Comparison of ENCODE assay signal across 16 cellular contexts in genomic region chr9:98600631-98601030, GRCh38.
A peak's percentile ranks its signal among the peaks of the same experiment; 100 is the strongest.
DNase-seq lines count a peak whose midpoint lies in the region; ATAC-seq and TF ChIP-seq lines count a peak whose summit lies in the region.
"Had no signal": no experiment of that assay in that cellular context is flagged by ENCODE, and none has a peak within 500 bp of the region (broad histone marks: within the 10 kb centered on the region; RNA-seq: fewer than 3 reads in every experiment).

No MANE protein-coding gene starts in this region.

- H4K20me1 ChIP-seq in PC-9 (ENCODE audit: insufficient read depth) = no peaks in the 10 kb centered on the region
- H4K20me1 ChIP-seq: BLaER1 had no signal

- no peaks in the 10 kb centered on the region for H3K36me3 ChIP-seq in PC-9 (ENCODE audit: low read depth)
- no peaks in the 10 kb centered on the region for H3K36me3 ChIP-seq in transverse colon
- H3K36me3 ChIP-seq: BLaER1 had no signal

- no peak for TF ChIP-seq EP300 in transverse colon (IDR thresholded peaks at IDR 0.05; ENCODE audit: low read depth)

- H3K4me3 ChIP-seq in PC-9 (no peak overlapping the region), dorsolateral prefrontal cortex (no peak overlapping the region), transverse colon (no peak overlapping the region)
- H3K4me3 ChIP-seq: BLaER1 had no signal

- no peak for ATAC-seq in HG03095 (IDR thresholded peaks at IDR 0.05; ENCODE audit: unreplicated experiment)
- no peak for ATAC-seq in GM18861 (IDR thresholded peaks at IDR 0.05; ENCODE audit: unreplicated experiment)
- ATAC-seq: HCT116 had no signal

- no peak overlapping the region for H3K27ac ChIP-seq in PC-9
- peak overlapping the region in 50 of 59 donors; percentile 6 to 95 (median 64) for H3K27ac ChIP-seq in dorsolateral prefrontal cortex
- H3K27ac ChIP-seq in transverse colon = no peak overlapping the region
- H3K27ac ChIP-seq: BLaER1 had no signal

- H3F3A ChIP-seq in PC-9 (ENCODE audit: insufficient read depth, low read depth) = no peaks in the 10 kb centered on the region

- CTCF ChIA-PET in PC-9 (lab: Charles Lee) = interaction anchor here (0.7 kb wide), 1 partner anchor 87 kb away, joined by 3 read pairs; no protein-coding TSS in a partner anchor

- in situ Hi-C loops in G401 (cut with HindIII; ENCODE audit: low sequenced_read_pairs) (no loop called here), transverse colon (cut with MboI; ENCODE audit: low pct_ligation_motif_present in 1 of 4, low pct_unique_long_range_greater_than_20kb in 1 of 4, low sequenced_read_pairs in 3 of 4) (no loop called here)

- peak; percentile 64 for DNase-seq in G401 (ENCODE audit: low spot score)
- no peak for DNase-seq in PC-9
- peak in 1 of 10 donors; percentile 60 for DNase-seq in dorsolateral prefrontal cortex
- no peak for DNase-seq in nephron progenitor cell
- DNase-seq in transverse colon = no peak
- no peak for DNase-seq in activated T-cell treated with anti-CD3 and anti-CD28 coated beads, Interleukin-2, amount 50 U/mL, for 1 hour
- DNase-seq: 8988T; AML-193; Caco-2; CD8-positive, alpha-beta memory T cell; DMS79 had no signal

- H3K27ac Mint-ChIP-seq in nephron progenitor cell = peak overlapping the region; percentile 39
- H3K27ac Mint-ChIP-seq: CD8-positive, alpha-beta memory T cell had no signal

- H3K4me2 ChIP-seq in PC-9 = peak overlapping the region; percentile 26
- H3K4me2 ChIP-seq: BLaER1 had no signal

- H3K36me3 Mint-ChIP-seq in nephron progenitor cell (ENCODE audit: low read depth) = no peaks in the 10 kb centered on the region
- H3K36me3 Mint-ChIP-seq: CD8-positive, alpha-beta memory T cell; IgD-negative memory B cell had no signal

- TF ChIP-seq CTCF in PC-9 (conservative IDR thresholded peaks at IDR 0.05) (no peak), dorsolateral prefrontal cortex (IDR thresholded peaks at IDR 0.05 in 54 of 56, conservative IDR thresholded peaks at IDR 0.05 in 2 of 56; ENCODE audit: low read depth in 1 of 56, partially characterized antibody in 56 of 56) (no peak), nephron progenitor cell (IDR thresholded peaks at IDR 0.05) (no peak), transverse colon (IDR thresholded peaks at IDR 0.05) (no peak)

- POLR2A ChIA-PET in PC-9 (lab: Charles Lee; ENCODE audit: unreplicated experiment) = no interaction called here

- peaks cover 30% of the 10 kb centered on the region for H3K27me3 Mint-ChIP-seq in nephron progenitor cell (ENCODE audit: low read depth, poor library complexity)

- intact Hi-C loops in PC-9 (cut with micrococcal nuclease; ENCODE audit: unreplicated experiment) = no loop called here
- intact Hi-C loops in dorsolateral prefrontal cortex (cut with DNase I) = no loop called here
- intact Hi-C loops in transverse colon (cut with DNase I; ENCODE audit: low total_unique reads) = no loop called here

- WGBS in transverse colon (ENCODE audit: low coverage in 1 of 2), 2 donors = 78 to 80% methylated on average over 1 to 12 of the region's 12 CpGs

- H3K27me3 ChIP-seq in PC-9 (ENCODE audit: insufficient read depth, low read depth) (no peaks in the 10 kb centered on the region), dorsolateral prefrontal cortex (no peaks in the 10 kb centered on the region), transverse colon (no peaks in the 10 kb centered on the region)
- H3K27me3 ChIP-seq: BLaER1 had no signal

- H3K4me1 Mint-ChIP-seq in nephron progenitor cell = peaks cover 18% of the 10 kb centered on the region
- H3K4me1 Mint-ChIP-seq: CD8-positive, alpha-beta memory T cell; IgD-negative memory B cell had no signal

- H2AFZ ChIP-seq in PC-9 = no peak overlapping the region

- H3K9me2 ChIP-seq in PC-9 (ENCODE audit: insufficient read depth) = no peaks in the 10 kb centered on the region

- no peaks in the 10 kb centered on the region for H3K9me3 ChIP-seq in PC-9 (ENCODE audit: insufficient read depth, low read depth)
- H3K9me3 ChIP-seq in transverse colon = no peaks in the 10 kb centered on the region
- H3K9me3 ChIP-seq: BLaER1, Caco-2 had no signal

- H3K4me1 ChIP-seq in PC-9 (replicated peaks; ENCODE audit: insufficient read depth) (peaks cover 13% of the 10 kb centered on the region), transverse colon (no peaks in the 10 kb centered on the region)
- H3K4me1 ChIP-seq: Caco-2 had no signal

- no peaks in the 10 kb centered on the region for H3K9me3 Mint-ChIP-seq in nephron progenitor cell
- H3K9me3 Mint-ChIP-seq: CD8-positive, alpha-beta memory T cell; IgD-negative memory B cell had no signal

- no TSS peak for BruUV-seq in PC-9 (replicated peaks; lab: Mats Ljungman, UMichigan)

- TF ChIP-seq POLR2A in transverse colon (IDR thresholded peaks at IDR 0.05) = no peak

- H3K4me3 Mint-ChIP-seq in nephron progenitor cell = no peak overlapping the region
- H3K4me3 Mint-ChIP-seq: CD8-positive, alpha-beta memory T cell; IgD-negative memory B cell had no signal

- H3K79me2 ChIP-seq in PC-9 (ENCODE audit: low read depth) = no peaks in the 10 kb centered on the region

Comparison
In these comparisons a context has a peak if more than half of its experiments do, and no peak if none do; other contexts are left out.
1. H3K27ac ChIP-seq: peak in dorsolateral prefrontal cortex (50 of 59); none in PC-9 (single experiment) and transverse colon (0 of 4).